Comparison of ENCODE assay signal across 18 cellular contexts in genomic region chrX:19152762-19153161, GRCh38. TPM values are rescaled to one million over a fixed set of nuclear protein-coding genes. Genes with fewer than 3 reads are reported as not detected.
"Had no signal": no experiment of that assay in that cellular context is flagged by ENCODE, and none has a peak within 500 bp of the region (broad histone marks: within the 10 kb centered on the region; RNA-seq: fewer than 3 reads in every experiment).

No MANE protein-coding gene starts in this region.

- H3K4me3 Mint-ChIP-seq: activated CD4-positive, alpha-beta T cell treated with anti-CD3 and anti-CD28 coated beads, Interleukin-2, amount 10 ng/mL, durations not matched to agents 7 days and 5 days; activated naive CD4-positive, alpha-beta T cell treated with anti-CD3 and anti-CD28 coated beads for 36 hours; nephron progenitor cell; T-helper 1 cell treated with Interleukin-12 subunit alpha and Interleukin-12 subunit beta and Interleukin-4 antibody, amounts not matched to agents 30 μg/mL and 1 μg/mL, for 36 hours had no signal

- H3K4me1 Mint-ChIP-seq: activated CD4-positive, alpha-beta T cell treated with anti-CD3 and anti-CD28 coated beads, Interleukin-2, amount 10 ng/mL, durations not matched to agents 7 days and 5 days; nephron progenitor cell had no signal

- FAIRE-seq: TTC549 had no signal

- H3K27ac ChIP-seq: esophagus muscularis mucosa, heart left ventricle, left ventricle myocardium inferior, suprapubic skin, upper lobe of left lung had no signal

- H3K27me3 Mint-ChIP-seq: activated CD4-positive, alpha-beta T cell treated with anti-CD3 and anti-CD28 coated beads, Interleukin-2, amount 10 ng/mL, durations not matched to agents 7 days and 5 days had no signal

- H3K27ac Mint-ChIP-seq: activated CD4-positive, alpha-beta T cell treated with anti-CD3 and anti-CD28 coated beads, Interleukin-2, amount 10 ng/mL, durations not matched to agents 7 days and 5 days; activated naive CD4-positive, alpha-beta T cell treated with anti-CD3 and anti-CD28 coated beads for 36 hours; nephron progenitor cell; T-helper 1 cell treated with Interleukin-12 subunit alpha and Interleukin-12 subunit beta and Interleukin-4 antibody, amounts not matched to agents 30 μg/mL and 1 μg/mL, for 36 hours had no signal

- H3K9me3 ChIP-seq: esophagus muscularis mucosa, heart left ventricle, left ventricle myocardium inferior, suprapubic skin, upper lobe of left lung had no signal

- H3K27me3 ChIP-seq: esophagus muscularis mucosa, suprapubic skin, upper lobe of left lung had no signal

- ATAC-seq: heart left ventricle had no signal

- H3K4me3 ChIP-seq: esophagus muscularis mucosa, heart left ventricle, left ventricle myocardium inferior, suprapubic skin, upper lobe of left lung had no signal

- H3K4me1 ChIP-seq: esophagus muscularis mucosa, heart left ventricle, left ventricle myocardium inferior, suprapubic skin, upper lobe of left lung had no signal

- DNase-seq: activated CD4-positive, alpha-beta T cell treated with anti-CD3 and anti-CD28 coated beads, Interleukin-2, amount 10 ng/mL, durations not matched to agents 7 days and 5 days; activated CD4-positive, CD25-positive, alpha-beta regulatory T cell; activated CD8-positive, alpha-beta memory T cell treated with anti-CD3 and anti-CD28 coated beads for 24 hours; activated naive CD4-positive, alpha-beta T cell treated with anti-CD3 and anti-CD28 coated beads for 36 hours; cerebellar nuclear complex; foreskin melanocyte; heart left ventricle; left ventricle myocardium inferior; nephron progenitor cell; stimulated activated CD4-positive, alpha-beta T cell treated with anti-CD3 and anti-CD28 coated beads, Interleukin-2, amount 100 ng/mL, for 48 hours; stimulated activated naive CD4-positive, alpha-beta T cell treated with Interleukin-2 at 50 U/mL for 16 hours; upper lobe of left lung had no signal

- H3K36me3 ChIP-seq: esophagus muscularis mucosa, heart left ventricle, left ventricle myocardium inferior, suprapubic skin, upper lobe of left lung had no signal

- H3K9me3 Mint-ChIP-seq: activated CD4-positive, alpha-beta T cell treated with anti-CD3 and anti-CD28 coated beads, Interleukin-2, amount 10 ng/mL, durations not matched to agents 7 days and 5 days; activated naive CD4-positive, alpha-beta T cell treated with anti-CD3 and anti-CD28 coated beads for 36 hours; T-helper 1 cell treated with Interleukin-12 subunit alpha and Interleukin-12 subunit beta and Interleukin-4 antibody, amounts not matched to agents 30 μg/mL and 1 μg/mL, for 36 hours had no signal

RNA-seq across cellular contexts. Expression of gene ADGRG2, which starts 30.5 kb away (rescaled TPM):
- total RNA-seq: activated CD4-positive, alpha-beta T cell treated with anti-CD3 and anti-CD28 coated beads, Interleukin-2, amount 10 ng/mL, durations not matched to agents 7 days and 5 days; activated naive CD4-positive, alpha-beta T cell treated with anti-CD3 and anti-CD28 coated beads for 36 hours; dermis microvascular lymphatic vessel endothelial cell; pulmonary artery endothelial cell had no signal
